In the genomic region with DNA sequence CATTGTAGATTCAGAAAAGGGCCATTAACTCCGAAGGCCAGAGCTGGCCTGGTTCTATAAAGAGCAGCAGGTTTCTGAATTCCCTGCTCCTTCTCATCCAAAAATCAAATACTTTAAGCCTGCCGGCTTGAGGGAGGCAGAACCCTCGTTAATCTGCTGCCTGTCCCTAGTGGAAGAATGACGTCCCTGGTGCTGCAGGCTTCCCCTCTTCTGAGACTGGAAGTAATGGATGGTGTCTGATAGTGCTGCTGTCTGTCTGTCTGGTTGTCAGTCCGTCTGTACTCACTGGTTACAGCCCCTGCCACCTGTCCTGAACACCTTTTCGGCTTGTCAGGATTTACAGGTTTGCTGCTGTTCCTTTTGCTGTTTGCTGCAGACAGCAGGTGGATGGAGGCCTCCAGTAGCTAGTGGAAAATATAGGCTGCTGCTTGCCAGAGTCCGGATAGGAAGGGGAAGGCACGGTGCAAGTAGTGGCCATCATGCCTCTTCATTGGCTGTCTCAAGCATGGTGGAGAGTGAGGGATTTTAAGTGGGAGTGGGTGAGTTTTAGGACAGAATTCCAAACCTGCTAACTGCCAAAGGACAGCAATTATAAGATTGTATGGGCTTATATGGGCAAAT, we compare ENCODE assay signal across 16 cellular contexts. TPM values are rescaled to one million over a fixed set of nuclear protein-coding genes. Genes with fewer than 3 reads are reported as not detected.
"Had no signal": no experiment of that assay in that cellular context is flagged by ENCODE, and none has a peak within 500 bp of the region (broad histone marks: within the 10 kb centered on the region; RNA-seq: fewer than 3 reads in every experiment).

No MANE protein-coding gene starts in this region.

- H3K9me3 ChIP-seq: esophagus squamous epithelium, sigmoid colon had no signal

- H3K36me3 ChIP-seq: esophagus squamous epithelium, sigmoid colon had no signal

- H3K9me3 Mint-ChIP-seq: activated CD4-positive, alpha-beta T cell treated with anti-CD3 and anti-CD28 coated beads, Interleukin-2, amount 10 ng/mL, durations not matched to agents 7 days and 5 days; activated T-cell treated with anti-CD3 and anti-CD28 coated beads, Interleukin-2, amount 50 U/mL, for 4 hours; type B pancreatic cell had no signal

- H3K27ac ChIP-seq: esophagus squamous epithelium, sigmoid colon had no signal

- ATAC-seq: activated CD8-positive, alpha-beta memory T cell treated with anti-CD3 and anti-CD28 coated beads, Interleukin-2, amount 10 ng/mL, durations not matched to agents 7 days and 5 days; activated T-cell treated with anti-CD3 and anti-CD28 coated beads, Interleukin-2, amount 50 U/mL, for 4 hours; left lobe of liver; naive thymus-derived CD4-positive, alpha-beta T cell had no signal

- DNase-seq: activated CD4-positive, alpha-beta T cell treated with anti-CD3 and anti-CD28 coated beads, Interleukin-2, amount 10 ng/mL, durations not matched to agents 7 days and 5 days; activated CD4-positive, CD25-positive, alpha-beta regulatory T cell; activated CD8-positive, alpha-beta memory T cell treated with anti-CD3 and anti-CD28 coated beads, Interleukin-2, amount 10 ng/mL, durations not matched to agents 7 days and 5 days; activated gamma-delta T cell; activated T-cell treated with anti-CD3 and anti-CD28 coated beads, Interleukin-2, amount 50 U/mL, for 4 hours; esophagus squamous epithelium; foreskin fibroblast; mammary epithelial cell; naive thymus-derived CD4-positive, alpha-beta T cell; sigmoid colon; stimulated activated CD4-positive, alpha-beta T cell treated with anti-CD3 and anti-CD28 coated beads, Interleukin-2, amount 100 ng/mL, for 24 hours; stimulated activated naive CD4-positive, alpha-beta T cell; T-helper 2 cell had no signal

- H3K4me3 ChIP-seq: esophagus squamous epithelium, sigmoid colon had no signal

- H3K36me3 Mint-ChIP-seq: activated naive CD8-positive, alpha-beta T cell; type B pancreatic cell had no signal

- H3K27ac Mint-ChIP-seq: activated CD4-positive, alpha-beta T cell treated with anti-CD3 and anti-CD28 coated beads, Interleukin-2, amount 10 ng/mL, durations not matched to agents 7 days and 5 days; activated CD8-positive, alpha-beta memory T cell treated with anti-CD3 and anti-CD28 coated beads, Interleukin-2, amount 10 ng/mL, durations not matched to agents 7 days and 5 days; activated naive CD8-positive, alpha-beta T cell; naive thymus-derived CD4-positive, alpha-beta T cell; type B pancreatic cell had no signal

- H3K4me3 Mint-ChIP-seq: activated CD4-positive, alpha-beta T cell treated with anti-CD3 and anti-CD28 coated beads, Interleukin-2, amount 10 ng/mL, durations not matched to agents 7 days and 5 days; activated CD8-positive, alpha-beta memory T cell treated with anti-CD3 and anti-CD28 coated beads, Interleukin-2, amount 10 ng/mL, durations not matched to agents 7 days and 5 days; activated naive CD8-positive, alpha-beta T cell; activated T-cell treated with anti-CD3 and anti-CD28 coated beads, Interleukin-2, amount 50 U/mL, for 4 hours; naive thymus-derived CD4-positive, alpha-beta T cell had no signal

RNA-seq across cellular contexts. Expression of a gene that starts 2.5 kb away (rescaled TPM):
- total RNA-seq: activated CD4-positive, alpha-beta T cell treated with anti-CD3 and anti-CD28 coated beads, Interleukin-2, amount 10 ng/mL, durations not matched to agents 7 days and 5 days; activated CD8-positive, alpha-beta memory T cell treated with anti-CD3 and anti-CD28 coated beads, Interleukin-2, amount 10 ng/mL, durations not matched to agents 7 days and 5 days; activated T-cell treated with anti-CD3 and anti-CD28 coated beads, Interleukin-2, amount 50 U/mL, for 4 hours; left lobe of liver; naive thymus-derived CD4-positive, alpha-beta T cell had no signal
- polyA plus RNA-seq: naive thymus-derived CD4-positive, alpha-beta T cell had no signal
